ENCODE assay signal across 11 cellular contexts in the genomic region with DNA sequence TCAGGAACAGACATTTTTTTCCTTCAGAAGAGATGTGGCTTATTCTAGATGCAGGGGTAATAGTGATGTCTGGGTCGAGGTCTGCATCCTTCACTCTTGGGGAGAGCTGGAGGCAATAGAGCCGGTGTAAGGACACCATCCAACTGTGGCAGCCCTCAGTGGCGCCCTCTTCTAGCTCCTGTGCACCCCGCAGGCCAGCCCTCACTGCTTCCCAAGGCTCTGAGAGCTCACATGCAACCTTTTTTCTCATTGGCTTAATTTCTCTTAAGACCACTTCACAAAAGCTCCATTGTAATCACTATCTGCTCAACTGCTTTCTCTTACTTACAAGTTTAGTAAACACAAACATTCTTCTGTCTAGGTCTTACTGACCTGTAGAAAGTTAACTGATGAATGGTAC. TPM values are rescaled to one million over a fixed set of nuclear protein-coding genes. Genes with fewer than 3 reads are reported as not detected.
DNase-seq lines count a peak whose midpoint lies in the region; ATAC-seq and TF ChIP-seq lines count a peak whose summit lies in the region.
"Had no signal": no experiment of that assay in that cellular context is flagged by ENCODE, and none has a peak within 500 bp of the region (broad histone marks: within the 10 kb centered on the region; RNA-seq: fewer than 3 reads in every experiment).

No MANE protein-coding gene starts in this region.

- H3K4me1 ChIP-seq in foreskin keratinocyte (no peaks in the 10 kb centered on the region), right atrium auricular region (peaks cover 0 to 14% of the 10 kb centered on the region in 2 donors), GM23248 (ENCODE audit: insufficient read depth) (peaks cover 2% of the 10 kb centered on the region; the same call in 1 of the 2 replicates)

- ATAC-seq in foreskin keratinocyte = no peak

- H3K27me3 ChIP-seq in foreskin keratinocyte (no peaks in the 10 kb centered on the region), right atrium auricular region (no peaks in the 10 kb centered on the region), GM23248 (replicated peaks; ENCODE audit: insufficient read depth) (no peaks in the 10 kb centered on the region)
- H3K27me3 ChIP-seq: SJSA1 had no signal

- H4K20me1 ChIP-seq in GM23248 (ENCODE audit: insufficient read depth) = no peaks in the 10 kb centered on the region

- H3K36me3 ChIP-seq in right atrium auricular region (no peaks in the 10 kb centered on the region), GM23248 (ENCODE audit: low read depth) (no peaks in the 10 kb centered on the region)

- peaks cover 9% of the 10 kb centered on the region for H3K79me2 ChIP-seq in GM23248 (ENCODE audit: insufficient read depth)

- WGBS in GM23248 (ENCODE audit: low coverage in 1 of 2, low lambda C conversion rate in 2 of 2, missing lambda C conversion rate in 2 of 2), 2 experiments = 38 to 48% methylated on average over 4 of the region's 4 CpGs

- DNase-seq in AG10803 (ENCODE audit: low read depth) (no peak), H4 (ENCODE audit: low spot score) (peak; percentile 53), RPMI7951 (ENCODE audit: low read depth) (peak; percentile 18), foreskin keratinocyte (no peak), NCI-H1436 (lab: John Stamatoyannopoulos, UW) (no peak), right atrium auricular region (ENCODE audit: low spot score) (no peak), GM23248 (no peak)
- no peak for DNase-seq in stimulated activated CD4-positive, alpha-beta T cell treated with anti-CD3 and anti-CD28 coated beads, Interleukin-1b, Interleukin-23, amount 100 ng/mL, for 48 hours
- DNase-seq: NCI-H187 had no signal

- no peak overlapping the region for H3K27ac ChIP-seq in foreskin keratinocyte
- no peak overlapping the region for H3K27ac ChIP-seq in right atrium auricular region
- H3K27ac ChIP-seq in GM23248 = no peak overlapping the region
- H3K27ac ChIP-seq: SJSA1 had no signal

- in situ Hi-C loops in GM23248 (cut with MboI) = no loop called here

- no peaks in the 10 kb centered on the region for H3K9me3 ChIP-seq in right atrium auricular region
- no peaks in the 10 kb centered on the region for H3K9me3 ChIP-seq in GM23248 (ENCODE audit: low read depth)
- H3K9me3 ChIP-seq: SJSA1 had no signal

- H2AFZ ChIP-seq in GM23248 = no peak overlapping the region

- H3K4me2 ChIP-seq in GM23248 (ENCODE audit: unreplicated experiment) = no peak overlapping the region

- H3K9ac ChIP-seq in GM23248 = no peak overlapping the region

- no peaks in the 10 kb centered on the region for H3K9me2 ChIP-seq in GM23248 (ENCODE audit: insufficient read depth)

- no peaks in the 10 kb centered on the region for H3F3A ChIP-seq in GM23248 (ENCODE audit: insufficient read depth)

- TF ChIP-seq CTCF in AG10803 (conservative IDR thresholded peaks at IDR 0.05; ENCODE audit: low read length) = 0 out of 2 replicates have a peak, but pooled peaks have one; percentile 9
- TF ChIP-seq CTCF in foreskin keratinocyte (conservative IDR thresholded peaks at IDR 0.05) = peak; percentile 51
- no peak for TF ChIP-seq CTCF in right atrium auricular region (IDR thresholded peaks at IDR 0.05)

- H3K4me3 ChIP-seq in AG10803 (ENCODE audit: low read length) = no peak overlapping the region
- H3K4me3 ChIP-seq in right atrium auricular region = no peak overlapping the region
- no peak overlapping the region for H3K4me3 ChIP-seq in GM23248
- H3K4me3 ChIP-seq: lung, SJSA1 had no signal

RNA-seq across cellular contexts. Expression of gene VPS8, which starts 3.9 kb away (rescaled TPM):
- 37.8 and 47.1 TPM in 2 replicates for total RNA-seq in H4 (2014; rRNA removed; shearing (Covaris generic))
- 22.0 and 30.8 TPM in 2 replicates for total RNA-seq in RPMI7951 (2014; rRNA removed; shearing (Covaris generic))
- total RNA-seq in foreskin keratinocyte (21.4 and 22.9 TPM in 2 replicates), right atrium auricular region (10 to 100 TPM; 22.7 to 23.0 TPM)
- polyA plus RNA-seq in foreskin keratinocyte (6.4 and 6.8 TPM in 2 replicates), GM23248 (2016; fragmentation: Nextera tagmentation; extraction: Ambion mirVana) (17.0 and 17.8 TPM in 2 replicates)
- total RNA-seq in GM23248 (2014; rRNA removed; shearing (Covaris generic)) = 36.4 and 45.5 TPM in 2 replicates

Comparison
In these comparisons a context has a peak if more than half of its experiments do, and no peak if none do; other contexts are left out.
1. DNase-seq: peak in H4 (single experiment) and RPMI7951 (single experiment); none in AG10803 (single experiment), foreskin keratinocyte (0 of 2), NCI-H1436 (single experiment), right atrium auricular region (single experiment), GM23248 (single experiment) and stimulated activated CD4-positive, alpha-beta T cell treated with anti-CD3 and anti-CD28 coated beads, Interleukin-1b, Interleukin-23, amount 100 ng/mL, for 48 hours (single experiment).
2. CTCF ChIP-seq: peak in AG10803 (single experiment) and foreskin keratinocyte (single experiment); none in right atrium auricular region (0 of 2).